In genomic region chr15:56150204-56150603, GRCh38 we compare ENCODE assay signal across 25 cellular contexts.
"Had no signal": no experiment of that assay in that cellular context is flagged by ENCODE, and none has a peak within 500 bp of the region (broad histone marks: within the 10 kb centered on the region; RNA-seq: fewer than 3 reads in every experiment).

No MANE protein-coding gene starts in this region.

- ATAC-seq: activated naive CD8-positive, alpha-beta T cell treated with anti-CD3 and anti-CD28 coated beads, Interleukin-2, amount 50 U/mL, for 24 hours; activated T-cell treated with anti-CD3 and anti-CD28 coated beads, Interleukin-2, amount 50 U/mL, for 72 hours; body of pancreas; effector memory CD8-positive, alpha-beta T cell; foreskin keratinocyte; gastroesophageal sphincter; heart right ventricle had no signal

- H3K9me3 Mint-ChIP-seq: effector memory CD8-positive, alpha-beta T cell had no signal

- H3K27ac Mint-ChIP-seq: activated CD4-positive, alpha-beta memory T cell treated with anti-CD3 and anti-CD28 coated beads, Interleukin-2, amount 10 ng/mL, durations not matched to agents 7 days and 5 days; activated CD4-positive, alpha-beta T cell treated with anti-CD3 and anti-CD28 coated beads, Interleukin-2, amount 10 ng/mL, durations not matched to agents 7 days and 5 days; activated naive CD4-positive, alpha-beta T cell treated with anti-CD3 and anti-CD28 coated beads for 36 hours; activated naive CD4-positive, alpha-beta T cell treated with anti-CD3 and anti-CD28 coated beads, Interleukin-2, amount 50 U/mL, for 24 hours; activated naive CD8-positive, alpha-beta T cell treated with anti-CD3 and anti-CD28 coated beads for 36 hours; activated naive CD8-positive, alpha-beta T cell treated with anti-CD3 and anti-CD28 coated beads, Interleukin-2, amount 50 U/mL, for 24 hours; activated T-cell treated with anti-CD3 and anti-CD28 coated beads, Interleukin-2, amount 50 U/mL, for 24 hours; activated T-cell treated with anti-CD3 and anti-CD28 coated beads, Interleukin-2, amount 50 U/mL, for 72 hours had no signal

- DNase-seq: activated CD4-positive, alpha-beta memory T cell treated with anti-CD3 and anti-CD28 coated beads, Interleukin-2, amount 10 ng/mL, durations not matched to agents 7 days and 5 days; activated CD4-positive, alpha-beta T cell treated with anti-CD3 and anti-CD28 coated beads for 1 hour; activated CD4-positive, alpha-beta T cell treated with anti-CD3 and anti-CD28 coated beads for 4 hours; activated CD4-positive, alpha-beta T cell treated with anti-CD3 and anti-CD28 coated beads, Interleukin-2, amount 10 ng/mL, durations not matched to agents 7 days and 5 days; activated CD4-positive, alpha-beta T cell treated with anti-CD3 and anti-CD28 coated beads, Interleukin-2, amount 50 U/mL, for 4 hours; activated CD8-positive, alpha-beta memory T cell treated with anti-CD3 and anti-CD28 coated beads, Interleukin-2, amount 50 U/mL, for 48 hours; activated naive CD4-positive, alpha-beta T cell treated with anti-CD3 and anti-CD28 coated beads for 36 hours; activated naive CD8-positive, alpha-beta T cell treated with anti-CD3 and anti-CD28 coated beads for 36 hours; activated naive CD8-positive, alpha-beta T cell treated with anti-CD3 and anti-CD28 coated beads, Interleukin-2, amount 50 U/mL, for 24 hours; activated T-cell treated with anti-CD3 and anti-CD28 coated beads for 4 hours; activated T-cell treated with anti-CD3 and anti-CD28 coated beads, Interleukin-2, amount 50 U/mL, for 24 hours; activated T-cell treated with anti-CD3 and anti-CD28 coated beads, Interleukin-2, amount 50 U/mL, for 72 hours; aorta; body of pancreas; caudate nucleus; cortex of kidney; dermis blood vessel endothelial cell; effector CD4-positive, alpha-beta T cell; effector memory CD8-positive, alpha-beta T cell; erythroblast; foreskin keratinocyte; heart right ventricle; T-helper 2 cell had no signal

- H3K27me3 Mint-ChIP-seq: activated CD4-positive, alpha-beta memory T cell treated with anti-CD3 and anti-CD28 coated beads, Interleukin-2, amount 10 ng/mL, durations not matched to agents 7 days and 5 days; activated CD4-positive, alpha-beta T cell treated with anti-CD3 and anti-CD28 coated beads, Interleukin-2, amount 10 ng/mL, durations not matched to agents 7 days and 5 days; activated naive CD4-positive, alpha-beta T cell treated with anti-CD3 and anti-CD28 coated beads, Interleukin-2, amount 50 U/mL, for 24 hours; activated naive CD8-positive, alpha-beta T cell treated with anti-CD3 and anti-CD28 coated beads for 36 hours; activated naive CD8-positive, alpha-beta T cell treated with anti-CD3 and anti-CD28 coated beads, Interleukin-2, amount 50 U/mL, for 24 hours; activated T-cell treated with anti-CD3 and anti-CD28 coated beads, Interleukin-2, amount 50 U/mL, for 24 hours; effector memory CD8-positive, alpha-beta T cell had no signal

- H3K4me3 Mint-ChIP-seq: activated CD4-positive, alpha-beta memory T cell treated with anti-CD3 and anti-CD28 coated beads, Interleukin-2, amount 10 ng/mL, durations not matched to agents 7 days and 5 days; activated CD4-positive, alpha-beta T cell treated with anti-CD3 and anti-CD28 coated beads, Interleukin-2, amount 10 ng/mL, durations not matched to agents 7 days and 5 days; activated naive CD4-positive, alpha-beta T cell treated with anti-CD3 and anti-CD28 coated beads for 36 hours; activated naive CD4-positive, alpha-beta T cell treated with anti-CD3 and anti-CD28 coated beads, Interleukin-2, amount 50 U/mL, for 24 hours; activated naive CD8-positive, alpha-beta T cell treated with anti-CD3 and anti-CD28 coated beads for 36 hours; activated naive CD8-positive, alpha-beta T cell treated with anti-CD3 and anti-CD28 coated beads, Interleukin-2, amount 50 U/mL, for 24 hours; activated T-cell treated with anti-CD3 and anti-CD28 coated beads, Interleukin-2, amount 50 U/mL, for 24 hours; activated T-cell treated with anti-CD3 and anti-CD28 coated beads, Interleukin-2, amount 50 U/mL, for 72 hours; effector memory CD8-positive, alpha-beta T cell had no signal
